8 cellular contexts compared by ENCODE assay signal in the genomic region with DNA sequence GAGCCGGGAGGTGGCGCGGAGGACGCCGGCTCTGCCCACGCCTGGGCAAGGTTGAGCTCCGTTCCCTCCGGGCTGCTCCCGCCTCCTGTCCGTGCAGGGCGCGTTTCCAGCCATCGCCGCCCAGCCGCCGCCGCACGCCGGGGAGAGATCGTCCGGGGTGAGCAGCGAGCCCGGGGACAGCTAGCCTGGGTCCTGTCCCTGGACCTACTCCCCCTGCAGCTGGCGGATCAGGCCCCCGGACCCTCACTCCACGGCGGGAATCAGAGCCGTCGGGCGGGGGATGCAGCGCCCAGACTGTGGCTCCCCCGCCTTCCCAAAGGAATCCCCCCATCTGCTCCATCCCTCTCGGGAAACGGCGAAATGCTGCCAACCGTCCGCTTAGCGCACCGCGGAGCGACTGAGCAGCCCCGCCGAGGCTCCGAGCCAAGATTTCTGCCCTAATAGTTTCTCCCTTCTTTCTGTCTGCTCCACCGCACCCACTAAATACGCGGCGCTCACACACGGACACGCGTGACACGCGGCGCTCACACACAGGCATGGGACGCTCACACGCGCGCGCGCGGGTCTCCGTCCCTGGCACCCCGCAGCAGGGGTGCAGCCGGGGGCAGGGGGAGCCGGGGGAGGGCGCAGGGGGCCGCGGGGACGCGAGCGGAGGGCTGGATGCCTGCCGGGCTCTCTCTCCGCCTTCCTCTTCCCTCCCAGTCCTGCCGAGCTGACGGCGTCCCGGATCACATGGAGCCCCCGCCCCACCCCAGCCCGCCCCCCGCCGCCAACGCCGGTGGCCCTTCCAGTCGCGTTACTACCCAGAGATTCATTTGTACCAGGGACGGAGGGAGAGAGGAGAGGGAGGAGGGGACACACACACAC. TPM values are rescaled to one million over a fixed set of nuclear protein-coding genes. Genes with fewer than 3 reads are reported as not detected.
DNase-seq lines count a peak whose midpoint lies in the region; ATAC-seq, FAIRE-seq and TF ChIP-seq lines count a peak whose summit lies in the region.

TSS of gene KCNJ5 (plus strand) at position 814 of the 867 bp plus-strand sequence. CDS start 19,918 bp downstream, outside the sequence.

- no peaks in the 10 kb centered on the region for H3K36me3 ChIP-seq in BLaER1 treated with 17β-estradiol and CSF1 and Interleukin-3, amounts not matched to agents 10 nM and 100 nM

- no peaks in the 10 kb centered on the region for H3K9me3 ChIP-seq in BLaER1 treated with 17β-estradiol and CSF1 and Interleukin-3, amounts not matched to agents 10 nM and 100 nM (replicated peaks in 1 of 11)

- TF ChIP-seq CTCF in astrocyte of the spinal cord (IDR thresholded peaks at IDR 0.05; ENCODE audit: low read depth, low read length), result no peak
- no peak for TF ChIP-seq CTCF in D721Med (IDR thresholded peaks at IDR 0.05; ENCODE audit: insufficient read depth, missing control alignments)

- peak within 1 kb of the TSS; percentile 73 to 99 (median 90) for H3K4me2 ChIP-seq in BLaER1 treated with 17β-estradiol and CSF1 and Interleukin-3, amounts not matched to agents 10 nM and 100 nM

- peak within 1 kb of the TSS; percentile 68 to 90 (median 85) for H3K4me3 Mint-ChIP-seq in immature natural killer cell
- peak within 1 kb of the TSS; percentile 61 for H3K4me3 Mint-ChIP-seq in stimulated activated effector memory CD8-positive, alpha-beta T cell treated with anti-CD3 and anti-CD28 coated beads, Interleukin-12 subunit alpha, Interleukin-12 subunit beta, amount 100 ng/mL, for 72 hours

- in situ Hi-C loops in astrocyte of the spinal cord (cut with HindIII; ENCODE audit: low sequenced_read_pairs), result no loop called here

- no peaks in the 10 kb centered on the region for H3K36me3 Mint-ChIP-seq in immature natural killer cell
- H3K36me3 Mint-ChIP-seq in stimulated activated effector memory CD8-positive, alpha-beta T cell treated with anti-CD3 and anti-CD28 coated beads, Interleukin-12 subunit alpha, Interleukin-12 subunit beta, amount 100 ng/mL, for 72 hours, result no peaks in the 10 kb centered on the region

- FAIRE-seq in RCC 7860 (lab: Jason Lieb, UNC) (no peak), D721Med (lab: Jason Lieb, UNC) (no peak)

- peak within 1 kb of the TSS in 9 of 11 experiments; percentile 23 to 60 (median 41); a peak in 9 of 22 replicates for H3K9ac ChIP-seq in BLaER1 treated with 17β-estradiol and CSF1 and Interleukin-3, amounts not matched to agents 10 nM and 100 nM

- no peak within 1 kb of the TSS for H3K27ac ChIP-seq in BLaER1 treated with 17β-estradiol and CSF1 and Interleukin-3, amounts not matched to agents 10 nM and 100 nM

- peaks cover 26 to 38% of the 10 kb centered on the region in 2 donors for H3K4me1 Mint-ChIP-seq in immature natural killer cell
- peaks cover 22% of the 10 kb centered on the region for H3K4me1 Mint-ChIP-seq in stimulated activated effector memory CD8-positive, alpha-beta T cell treated with anti-CD3 and anti-CD28 coated beads, Interleukin-12 subunit alpha, Interleukin-12 subunit beta, amount 100 ng/mL, for 72 hours

- H3K27ac Mint-ChIP-seq in immature natural killer cell, result peak within 1 kb of the TSS in 1 of 6 donors; percentile 86
- no peak within 1 kb of the TSS for H3K27ac Mint-ChIP-seq in stimulated activated effector memory CD8-positive, alpha-beta T cell treated with anti-CD3 and anti-CD28 coated beads, Interleukin-12 subunit alpha, Interleukin-12 subunit beta, amount 100 ng/mL, for 72 hours

- H3K9me3 Mint-ChIP-seq in immature natural killer cell, result no peaks in the 10 kb centered on the region
- no peaks in the 10 kb centered on the region for H3K9me3 Mint-ChIP-seq in stimulated activated effector memory CD8-positive, alpha-beta T cell treated with anti-CD3 and anti-CD28 coated beads, Interleukin-12 subunit alpha, Interleukin-12 subunit beta, amount 100 ng/mL, for 72 hours

- H3K27me3 ChIP-seq in BLaER1 treated with 17β-estradiol and CSF1 and Interleukin-3, amounts not matched to agents 10 nM and 100 nM, result peaks cover 55 to 72% (median 63%) of the 10 kb centered on the region in 11 experiments

- peaks cover 20 to 31% (median 26%) of the 10 kb centered on the region in 3 donors for H3K27me3 Mint-ChIP-seq in immature natural killer cell (ENCODE audit: low read depth in 3 of 3)

- peak within 1 kb of the TSS; percentile 42 to 67 (median 56) for H3K4me3 ChIP-seq in BLaER1 treated with 17β-estradiol and CSF1 and Interleukin-3, amounts not matched to agents 10 nM and 100 nM
- peak within 1 kb of the TSS; percentile 35 for H3K4me3 ChIP-seq in astrocyte of the spinal cord (ENCODE audit: low read depth, low read length)

- peaks cover 0 to 35% (median 21%) of the 10 kb centered on the region in 11 experiments; a peak in 16 of 22 replicates for H4K20me1 ChIP-seq in BLaER1 treated with 17β-estradiol and CSF1 and Interleukin-3, amounts not matched to agents 10 nM and 100 nM

- peaks cover 32 to 50% (median 44%) of the 10 kb centered on the region in 10 experiments for H3K4me1 ChIP-seq in BLaER1 treated with 17β-estradiol and CSF1 and Interleukin-3, amounts not matched to agents 10 nM and 100 nM

- DNase-seq in NCI-H1105 treated with DMSO at 0.1 percent for 48 hours (lab: John Stamatoyannopoulos, UW) (peak; percentile 80), astrocyte of the spinal cord (ENCODE audit: low read depth, low spot score) (no peak), immature natural killer cell (peak in 1 of 3 donors; percentile 17), RCC 7860 (ENCODE audit: low spot score) (no peak), D721Med (ENCODE audit: insufficient read length, low spot score) (no peak), OCI-M1 (lab: John Stamatoyannopoulos, UW) (no peak)
- DNase-seq in stimulated activated effector memory CD8-positive, alpha-beta T cell treated with anti-CD3 and anti-CD28 coated beads, Interleukin-12 subunit alpha, Interleukin-12 subunit beta, amount 100 ng/mL, for 72 hours (ENCODE audit: low spot score in 2 of 2), result no peak

- ATAC-seq in stimulated activated effector memory CD8-positive, alpha-beta T cell treated with anti-CD3 and anti-CD28 coated beads, Interleukin-12 subunit alpha, Interleukin-12 subunit beta, amount 100 ng/mL, for 72 hours, result peak; percentile 60

RNA-seq across cellular contexts. Expression of gene KCNJ5, which starts in this region (rescaled TPM):
- polyA plus RNA-seq in immature natural killer cell, result not detected
